ENCODE assay signal across 8 cellular contexts in the genomic region with DNA sequence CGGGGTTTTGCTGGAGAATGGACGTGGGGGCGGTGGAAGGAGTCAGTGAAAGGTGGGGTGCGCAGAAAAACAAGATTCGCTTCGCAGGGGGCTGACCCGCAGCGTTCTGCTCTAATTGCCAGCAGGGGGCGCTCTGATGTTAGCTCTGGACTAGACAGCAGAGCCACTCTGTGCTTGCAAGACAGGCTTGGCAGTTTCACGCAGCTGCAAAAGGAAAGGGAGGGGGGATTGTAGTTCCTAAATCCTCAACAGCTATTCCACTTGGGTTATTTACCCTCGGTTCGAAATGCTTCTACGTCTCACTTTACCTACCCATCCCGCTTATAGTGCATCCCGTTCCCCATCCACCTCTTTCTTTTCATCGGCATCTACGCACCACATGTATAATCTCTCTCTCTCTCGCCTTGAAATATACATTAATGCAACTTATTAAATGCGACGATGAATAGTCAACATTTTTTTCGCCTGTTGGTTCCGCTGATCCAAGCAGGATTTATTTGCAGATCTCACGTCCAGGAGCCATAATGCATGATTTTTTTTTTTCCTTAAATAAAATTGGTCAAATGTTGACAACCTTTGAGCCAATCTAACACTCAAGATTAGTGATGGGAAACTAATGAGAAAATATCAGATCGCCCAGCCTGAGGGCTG.
A peak's percentile ranks its signal among the peaks of the same experiment; 100 is the strongest.
DNase-seq lines count a peak whose midpoint lies in the region; ATAC-seq and TF ChIP-seq lines count a peak whose summit lies in the region.

No MANE protein-coding gene starts in this region.

- no peak overlapping the region for H3K4me3 Mint-ChIP-seq in stimulated activated memory B cell treated with anti-CD40 and anti-IgM and Interleukin-4, amounts not matched to agents 10 μg/mL and 1 μg/mL and 100 μg/mL, for 72 hours

- no peak overlapping the region for H3K27ac ChIP-seq in right cardiac atrium (ENCODE audit: low read length)
- H3K27ac ChIP-seq in rectal smooth muscle tissue (ENCODE audit: low read depth, low read length), result peak overlapping the region; percentile 84

- peak; percentile 89 for TF ChIP-seq CTCF in GM12873 (IDR thresholded peaks at IDR 0.05; ENCODE audit: insufficient read depth, low read depth, low read length, missing control alignments)

- ATAC-seq in HG02610 (IDR thresholded peaks at IDR 0.05; ENCODE audit: unreplicated experiment) (peak; percentile 83), right cardiac atrium (peak; percentile 89 to 92)
- no peak for ATAC-seq in stimulated activated memory B cell treated with anti-CD40 and anti-IgM and Interleukin-4, amounts not matched to agents 10 μg/mL and 1 μg/mL and 100 μg/mL, for 72 hours

- DNase-seq in NCI-H1417 (lab: John Stamatoyannopoulos, UW), result peak; percentile 73 to 93 (median 79)
- peak; percentile 46 for DNase-seq in SKM-1 (lab: John Stamatoyannopoulos, UW; ENCODE audit: unreplicated experiment)
- DNase-seq in anterior cingulate cortex (lab: John Stamatoyannopoulos, UW), result peak in 55 of 58 donors; percentile 33 to 90 (median 74)
- DNase-seq in right cardiac atrium, result peak; percentile 89 to 95 (median 94)

- peaks cover 97% of the 10 kb centered on the region for H3K27me3 Mint-ChIP-seq in stimulated activated memory B cell treated with anti-CD40 and anti-IgM and Interleukin-4, amounts not matched to agents 10 μg/mL and 1 μg/mL and 100 μg/mL, for 72 hours

- H3K9me3 ChIP-seq in right cardiac atrium (ENCODE audit: control insufficient read depth, low read length), result no peaks in the 10 kb centered on the region

- no peak overlapping the region for H3K27ac Mint-ChIP-seq in stimulated activated memory B cell treated with anti-CD40 and anti-IgM and Interleukin-4, amounts not matched to agents 10 μg/mL and 1 μg/mL and 100 μg/mL, for 72 hours

- H3K36me3 Mint-ChIP-seq in stimulated activated memory B cell treated with anti-CD40 and anti-IgM and Interleukin-4, amounts not matched to agents 10 μg/mL and 1 μg/mL and 100 μg/mL, for 72 hours, result no peaks in the 10 kb centered on the region

- no peaks in the 10 kb centered on the region for H3K27me3 ChIP-seq in right cardiac atrium (ENCODE audit: control insufficient read depth, insufficient read depth)
- peaks cover 15% of the 10 kb centered on the region for H3K27me3 ChIP-seq in rectal smooth muscle tissue (ENCODE audit: control insufficient read depth, insufficient read depth, low read length)

- peaks cover 2% of the 10 kb centered on the region for H3K9me3 Mint-ChIP-seq in stimulated activated memory B cell treated with anti-CD40 and anti-IgM and Interleukin-4, amounts not matched to agents 10 μg/mL and 1 μg/mL and 100 μg/mL, for 72 hours

- intact Hi-C loops in right cardiac atrium (cut with DNase I), result loop anchor here (2.0 to 10.0 kb wide), 5 partner anchors 218 to 251 kb away; a partner anchor contains a TSS

- H3K4me3 ChIP-seq in right cardiac atrium (ENCODE audit: low read length) (peak overlapping the region; percentile 58), rectal smooth muscle tissue (ENCODE audit: low read length) (peak overlapping the region; percentile 63)

- H3K9ac ChIP-seq in rectal smooth muscle tissue (ENCODE audit: low read length), result no peak overlapping the region

- peaks cover 20% of the 10 kb centered on the region for H3K4me1 Mint-ChIP-seq in stimulated activated memory B cell treated with anti-CD40 and anti-IgM and Interleukin-4, amounts not matched to agents 10 μg/mL and 1 μg/mL and 100 μg/mL, for 72 hours

- peaks cover 8% of the 10 kb centered on the region for H3K4me1 ChIP-seq in right cardiac atrium (ENCODE audit: control insufficient read depth, insufficient read depth, low read length)
- peaks cover 13% of the 10 kb centered on the region for H3K4me1 ChIP-seq in rectal smooth muscle tissue (ENCODE audit: control insufficient read depth, insufficient read depth, low read length)

- H3K36me3 ChIP-seq in rectal smooth muscle tissue (ENCODE audit: control insufficient read depth, insufficient read depth, low read length), result no peaks in the 10 kb centered on the region

- WGBS in right cardiac atrium, result 11% methylated on average over 24 of the region's 24 CpGs
